Comparison of ENCODE assay signal across 1 cellular context in the genomic region with DNA sequence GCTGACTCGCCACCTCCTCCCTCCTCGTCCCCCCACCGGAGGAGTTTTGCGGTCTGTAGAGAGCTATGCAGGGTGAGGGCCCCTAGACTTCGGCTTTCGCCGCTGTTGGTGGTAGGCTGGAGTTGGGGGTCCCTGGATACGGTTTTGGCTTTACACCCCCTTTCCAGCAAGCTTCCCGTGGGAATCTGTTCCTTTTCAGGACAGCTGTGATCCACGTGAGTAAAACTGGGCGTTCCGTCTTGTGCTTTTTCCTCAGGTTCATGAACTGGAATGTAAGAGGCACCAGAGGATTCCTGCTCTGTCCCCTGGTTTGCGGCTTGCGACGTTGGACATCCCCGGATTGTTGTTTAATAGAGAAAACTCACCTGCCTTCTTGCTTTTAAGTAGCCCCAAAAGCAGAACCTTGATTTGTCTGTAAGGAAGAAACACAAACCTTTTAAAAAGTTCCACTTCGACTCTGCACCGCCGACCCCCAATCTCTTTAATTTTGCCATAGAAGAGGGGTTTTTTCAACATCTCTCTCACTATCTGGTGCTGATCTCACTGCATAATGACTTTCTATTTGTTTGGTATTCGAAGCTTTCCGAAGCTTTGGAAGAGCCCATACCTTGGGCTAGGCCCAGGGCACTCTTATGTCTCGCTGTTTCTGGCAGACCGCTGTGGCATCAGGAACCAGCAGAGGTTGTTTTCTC.
TF ChIP-seq lines count a peak whose summit lies in the region.

No MANE protein-coding gene starts in this region.

TF ChIP-seq in IMR-90, 13 proteins besides CTCF, POLR2A, EP300 and RAD21:
- no peak for TF ChIP-seq FOS (IDR thresholded peaks at IDR 0.05; ENCODE audit: low read depth, low read length)
- 0 out of 2 replicates have a peak, but pooled peaks have one; percentile 23 for TF ChIP-seq MXI1 (IDR thresholded peaks at IDR 0.05; ENCODE audit: borderline replicate concordance, low read depth, low read length)
- TF ChIP-seq, protein P1, sequence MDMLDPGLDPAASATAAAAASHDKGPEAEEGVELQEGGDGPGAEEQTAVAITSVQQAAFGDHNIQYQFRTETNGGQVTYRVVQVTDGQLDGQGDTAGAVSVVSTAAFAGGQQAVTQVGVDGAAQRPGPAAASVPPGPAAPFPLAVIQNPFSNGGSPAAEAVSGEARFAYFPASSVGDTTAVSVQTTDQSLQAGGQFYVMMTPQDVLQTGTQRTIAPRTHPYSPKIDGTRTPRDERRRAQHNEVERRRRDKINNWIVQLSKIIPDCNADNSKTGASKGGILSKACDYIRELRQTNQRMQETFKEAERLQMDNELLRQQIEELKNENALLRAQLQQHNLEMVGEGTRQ (IDR thresholded peaks at IDR 0.05; ENCODE audit: low read depth, low read length) = no peak
- TF ChIP-seq MAZ (IDR thresholded peaks at IDR 0.05; ENCODE audit: borderline replicate concordance, low read depth, low read length) = peak; percentile 67; the same call in 1 of the 2 replicates
